9 cellular contexts compared by ENCODE assay signal in the genomic region with DNA sequence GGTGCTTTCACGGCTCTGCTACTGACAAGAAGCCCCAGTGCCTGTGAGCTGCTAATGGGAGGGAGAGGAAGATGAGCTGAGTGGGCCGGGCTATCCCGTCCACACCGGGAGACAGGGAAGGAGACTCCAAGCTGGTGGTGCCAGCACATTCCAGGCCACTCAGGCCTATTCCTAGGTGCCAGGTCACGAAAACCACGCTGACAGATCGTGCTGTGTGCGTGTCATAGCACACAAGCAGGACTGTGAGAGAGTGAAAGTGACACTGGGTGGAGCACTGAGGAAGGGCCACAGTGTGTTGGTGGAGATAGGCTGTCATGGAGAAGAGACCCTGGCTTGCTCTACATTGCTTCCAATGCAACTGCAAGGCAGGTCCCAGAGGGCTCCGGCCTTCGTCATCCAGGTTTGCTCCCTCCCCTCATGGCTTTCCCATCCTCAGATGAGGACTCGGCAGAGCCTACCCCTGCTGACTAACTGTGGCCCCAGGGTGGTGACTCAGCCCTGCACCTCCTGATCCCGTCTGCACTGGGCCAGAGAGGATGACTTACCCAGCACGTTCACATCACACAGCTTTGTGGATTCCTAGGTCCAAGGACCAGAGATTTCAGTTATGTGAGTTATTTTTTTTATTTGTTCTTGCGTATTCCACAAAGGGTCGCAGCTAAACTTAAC.
DNase-seq lines count a peak whose midpoint lies in the region; ATAC-seq, FAIRE-seq and TF ChIP-seq lines count a peak whose summit lies in the region.
"Had no signal": no experiment of that assay in that cellular context is flagged by ENCODE, and none has a peak within 500 bp of the region (broad histone marks: within the 10 kb centered on the region; RNA-seq: fewer than 3 reads in every experiment).

No MANE protein-coding gene starts in this region.

- no peak overlapping the region for H2AK5ac ChIP-seq in H1 (ENCODE audit: low read depth, low read length)

- H3K4me3 ChIP-seq in Caco-2 (ENCODE audit: low read depth, low read length) (no peak overlapping the region), H1 (ENCODE audit: extremely low read depth in 1 of 4, insufficient read depth in 2 of 4, low read depth in 3 of 4, low read length in 4 of 4) (no peak overlapping the region), osteoblast (ENCODE audit: insufficient read depth, low read length) (no peak overlapping the region)

- no peak for TF ChIP-seq POLR2A in H1 (IDR thresholded peaks at IDR 0.05; ENCODE audit: control extremely low read depth in 1 of 2, low read depth in 2 of 2, low read length in 2 of 2)

- no peak overlapping the region for H3K56ac ChIP-seq in H1 (replicated peaks; ENCODE audit: insufficient read length, low read depth, low read length)

- TF ChIP-seq CTCF in Caco-2 (IDR thresholded peaks at IDR 0.05; ENCODE audit: insufficient read depth in 1 of 2, low read depth in 1 of 2, low read length in 1 of 2, severe bottlenecking in 1 of 2, unreplicated experiment in 1 of 2) (no peak), H1 (IDR thresholded peaks at IDR 0.05; ENCODE audit: control extremely low read depth in 1 of 3, insufficient read depth in 1 of 3, low read depth in 1 of 3, low read length in 3 of 3) (no peak), osteoblast (IDR thresholded peaks at IDR 0.05; ENCODE audit: extremely low read depth, low read depth, low read length) (no peak)

- DNase-seq in Caco-2, result peak; percentile 42 to 76
- peak; percentile 99 for DNase-seq in M059J (ENCODE audit: low read depth)
- DNase-seq in H1 (ENCODE audit: low read depth in 1 of 2, low spot score in 2 of 2), result peak in 1 of 2 experiments; percentile 22
- DNase-seq in osteoblast (ENCODE audit: insufficient read length, low spot score, missing footprints), result peak; percentile 98
- DNase-seq in NCI-H1105 treated with DMSO at 0.1 percent for 48 hours (lab: John Stamatoyannopoulos, UW), result no peak
- DNase-seq in nucleus accumbens (lab: John Stamatoyannopoulos, UW), result no peak
- no peak for DNase-seq in GM19239 (ENCODE audit: insufficient read length, low spot score)
- DNase-seq: GF-D8 had no signal

- no peak overlapping the region for H2BK5ac ChIP-seq in H1 (ENCODE audit: low read depth, low read length)

- POLR2A ChIA-PET in Caco-2 (lab: Charles Lee), result no interaction called here
- POLR2A ChIA-PET in H1 (lab: Charles Lee; ENCODE audit: partially characterized antibody), result no interaction called here

- no peak for TF ChIP-seq RAD21 in H1 (IDR thresholded peaks at IDR 0.05 in 1 of 2, conservative IDR thresholded peaks at IDR 0.05 in 1 of 2; ENCODE audit: low read depth in 2 of 2, low read length in 2 of 2)

- H2BK15ac ChIP-seq in H1 (ENCODE audit: low read length), result peak overlapping the region; percentile 74

- peaks cover 53% of the 10 kb centered on the region for H3K36me3 Mint-ChIP-seq in Caco-2 (ENCODE audit: insufficient read depth, unreplicated experiment)

- no peak overlapping the region for H3K23ac ChIP-seq in H1 (ENCODE audit: insufficient read length)

- H3K27me3 Mint-ChIP-seq in Caco-2 (ENCODE audit: insufficient read depth, unreplicated experiment), result no peaks in the 10 kb centered on the region

- peak overlapping the region; percentile 22; the same call in 1 of the 2 replicates for H2BK12ac ChIP-seq in H1 (ENCODE audit: low read depth, low read length)

- H3K9me3 ChIP-seq in Caco-2 (no peaks in the 10 kb centered on the region), H1 (ENCODE audit: insufficient read depth in 2 of 2, low read depth in 1 of 2, low read length in 1 of 2) (no peaks in the 10 kb centered on the region), osteoblast (ENCODE audit: low read depth, low read length) (no peaks in the 10 kb centered on the region)

- no peak overlapping the region for H3K4ac ChIP-seq in H1 (replicated peaks; ENCODE audit: insufficient read length, low read depth, low read length)

- H3K4me1 ChIP-seq in Caco-2 (peaks cover 77% of the 10 kb centered on the region), H1 (replicated peaks in 1 of 4; ENCODE audit: control insufficient read depth in 3 of 4, insufficient read depth in 4 of 4, low read length in 3 of 4) (peaks cover 15 to 23% (median 19%) of the 10 kb centered on the region in 4 experiments), osteoblast (ENCODE audit: insufficient read depth, low read length) (peaks cover 20% of the 10 kb centered on the region)

- H3K27me3 ChIP-seq in Caco-2 (replicated peaks; ENCODE audit: control insufficient read depth, insufficient read depth, low read length) (no peaks in the 10 kb centered on the region), H1 (replicated peaks in 1 of 4; ENCODE audit: control insufficient read depth in 3 of 4, extremely low read depth in 1 of 4, insufficient read depth in 3 of 4, low read length in 3 of 4) (no peaks in the 10 kb centered on the region; a peak in 2 of 7 replicates), osteoblast (ENCODE audit: insufficient read depth, low read length) (no peaks in the 10 kb centered on the region)

- H4K91ac ChIP-seq in H1 (replicated peaks; ENCODE audit: insufficient read length, low read length), result no peak overlapping the region

- no peak overlapping the region for H4K5ac ChIP-seq in H1 (ENCODE audit: insufficient read length, low read depth, low read length)

- FAIRE-seq in H1 (lab: Jason Lieb, UNC), result no peak
- FAIRE-seq in GM19239 (lab: Jason Lieb, UNC), result no peak

- H2BK20ac ChIP-seq in H1 (ENCODE audit: low read length), result no peak overlapping the region

- no peak for ATAC-seq in GM21423 (IDR thresholded peaks at IDR 0.05; ENCODE audit: unreplicated experiment)

- no peak overlapping the region for H2BK120ac ChIP-seq in H1 (replicated peaks; ENCODE audit: low read depth, low read length)

- H3K27ac ChIP-seq in H1 (ENCODE audit: low read depth, low read length) (no peak overlapping the region), osteoblast (ENCODE audit: low read depth, low read length) (peak overlapping the region; percentile 91)

- peak overlapping the region; percentile 91 for H3K4me3 Mint-ChIP-seq in Caco-2 (ENCODE audit: unreplicated experiment)

- no peak overlapping the region for H2AFZ ChIP-seq in H1 (ENCODE audit: low read length)
- no peak overlapping the region for H2AFZ ChIP-seq in osteoblast (ENCODE audit: low read length)

- 93% methylated on average over 14 of the region's 15 CpGs; no CpG with 5 or more reads in 1 of the 2 experiments for WGBS in H1 (ENCODE audit: extremely low coverage in 1 of 2, insufficient coverage in 1 of 2, insufficient read length in 1 of 2, insufficient replicate concordance in 2 of 2, low coverage in 1 of 2, low lambda C conversion rate in 2 of 2, missing lambda C conversion rate in 1 of 2), 2 experiments

- H3K79me2 ChIP-seq in H1 (ENCODE audit: control insufficient read depth in 1 of 2, insufficient read depth in 2 of 2, low read length in 2 of 2) (no peaks in the 10 kb centered on the region), osteoblast (ENCODE audit: insufficient read depth, low read length) (no peaks in the 10 kb centered on the region)

- H3K18ac ChIP-seq in H1 (ENCODE audit: extremely low read depth, low read length), result no peak overlapping the region

- H3K9me3 Mint-ChIP-seq in Caco-2 (ENCODE audit: unreplicated experiment), result no peaks in the 10 kb centered on the region

- no peak overlapping the region for H3K9ac ChIP-seq in H1 (replicated peaks in 1 of 4; ENCODE audit: extremely low read depth in 1 of 4, low read depth in 3 of 4, low read length in 3 of 4)

- CTCF ChIA-PET in Caco-2 (lab: Charles Lee), result no interaction called here
- CTCF ChIA-PET in H1 (lab: Charles Lee; ENCODE audit: partially characterized antibody), result interaction anchor here (0.8 to 1.1 kb wide), 2 partner anchors 31 to 69 kb away, joined by 3 to 4 read pairs; no protein-coding TSS in a partner anchor

- intact Hi-C loops in Caco-2 (cut with micrococcal nuclease; ENCODE audit: unreplicated experiment), result loop anchor here (5.0 kb wide), 1 partner anchor 219 kb away; no protein-coding TSS in a partner anchor

- no peaks in the 10 kb centered on the region for H3K23me2 ChIP-seq in H1 (ENCODE audit: low read depth, low read length)

- H3K4me1 Mint-ChIP-seq in Caco-2 (ENCODE audit: low read depth, unreplicated experiment), result peaks cover 65% of the 10 kb centered on the region

- H4K20me1 ChIP-seq in H1 (replicated peaks in 1 of 2; ENCODE audit: control insufficient read depth in 1 of 2, insufficient read depth in 2 of 2, low read length in 2 of 2) (no peaks in the 10 kb centered on the region), osteoblast (ENCODE audit: insufficient read depth, low read length) (no peaks in the 10 kb centered on the region)

- H4K8ac ChIP-seq in H1 (ENCODE audit: extremely low read depth, insufficient read depth, low read length), result no peak overlapping the region; the same call in 1 of the 2 replicates

- TF ChIP-seq EP300 in H1 (IDR thresholded peaks at IDR 0.05; ENCODE audit: borderline replicate concordance in 1 of 2, low read depth in 2 of 2, low read length in 2 of 2), result no peak

- no peaks in the 10 kb centered on the region for H3K79me1 ChIP-seq in H1 (ENCODE audit: low read depth, low read length)

- H3K4me2 ChIP-seq in H1 (ENCODE audit: insufficient read depth in 1 of 2, low read depth in 2 of 2, low read length in 2 of 2) (no peak overlapping the region), osteoblast (ENCODE audit: insufficient read depth, low read length) (peak overlapping the region; percentile 66)

- H3K27ac Mint-ChIP-seq in Caco-2 (ENCODE audit: unreplicated experiment), result peak overlapping the region; percentile 85

- H3K36me3 ChIP-seq in Caco-2 (ENCODE audit: control insufficient read depth, insufficient read depth, low read length) (peaks cover 9% of the 10 kb centered on the region), H1 (ENCODE audit: control insufficient read depth in 2 of 4, insufficient read depth in 4 of 4, low read length in 3 of 4) (no peaks in the 10 kb centered on the region), osteoblast (ENCODE audit: insufficient read depth, low read length) (peaks cover 56% of the 10 kb centered on the region)

- BruUV-seq in Caco-2 (replicated peaks; lab: Mats Ljungman, UMichigan), result no TSS peak

- H3K14ac ChIP-seq in H1 (ENCODE audit: insufficient read length), result no peak overlapping the region

TF ChIP-seq in H1, 55 proteins besides CTCF, POLR2A, EP300 and RAD21:
- TF ChIP-seq NRF1 (IDR thresholded peaks at IDR 0.05; ENCODE audit: low read depth, low read length) (no peak), SP1 (IDR thresholded peaks at IDR 0.05; ENCODE audit: low read depth, low read length) (no peak), CHD2 (IDR thresholded peaks at IDR 0.05; ENCODE audit: low read length) (no peak), SIN3A (conservative IDR thresholded peaks at IDR 0.05 in 1 of 2, IDR thresholded peaks at IDR 0.05 in 1 of 2; ENCODE audit: low read depth in 1 of 2, low read length in 2 of 2) (no peak)

Comparison
In these comparisons a context has a peak if more than half of its experiments do, and no peak if none do; other contexts are left out.
1. DNase-seq: peak in Caco-2 (2 of 2), M059J (single experiment) and osteoblast (single experiment); none in NCI-H1105 treated with DMSO at 0.1 percent for 48 hours (single experiment), nucleus accumbens (0 of 56) and GM19239 (single experiment).